In genomic region chr20:57263127-57263609, GRCh38 we compare ENCODE assay signal across 1 cellular context.
TF ChIP-seq lines count a peak whose summit lies in the region.

No MANE protein-coding gene starts in this region.

TF ChIP-seq in GM12878, 131 proteins besides CTCF, POLR2A, EP300 and RAD21 (continued from another document):
- no peak for TF ChIP-seq NKRF (conservative IDR thresholded peaks at IDR 0.05)
- TF ChIP-seq ETV6 (conservative IDR thresholded peaks at IDR 0.05 in 1 of 2, IDR thresholded peaks at IDR 0.05 in 1 of 2; ENCODE audit: borderline replicate concordance in 1 of 2, low read depth in 1 of 2) = 0 out of 4 replicates have a peak, but pooled peaks of 1 of the 2 experiments have one; percentile 36
- TF ChIP-seq BCLAF1 (IDR thresholded peaks at IDR 0.05) = no peak
